Comparison of ENCODE assay signal across 11 cellular contexts in the genomic region with DNA sequence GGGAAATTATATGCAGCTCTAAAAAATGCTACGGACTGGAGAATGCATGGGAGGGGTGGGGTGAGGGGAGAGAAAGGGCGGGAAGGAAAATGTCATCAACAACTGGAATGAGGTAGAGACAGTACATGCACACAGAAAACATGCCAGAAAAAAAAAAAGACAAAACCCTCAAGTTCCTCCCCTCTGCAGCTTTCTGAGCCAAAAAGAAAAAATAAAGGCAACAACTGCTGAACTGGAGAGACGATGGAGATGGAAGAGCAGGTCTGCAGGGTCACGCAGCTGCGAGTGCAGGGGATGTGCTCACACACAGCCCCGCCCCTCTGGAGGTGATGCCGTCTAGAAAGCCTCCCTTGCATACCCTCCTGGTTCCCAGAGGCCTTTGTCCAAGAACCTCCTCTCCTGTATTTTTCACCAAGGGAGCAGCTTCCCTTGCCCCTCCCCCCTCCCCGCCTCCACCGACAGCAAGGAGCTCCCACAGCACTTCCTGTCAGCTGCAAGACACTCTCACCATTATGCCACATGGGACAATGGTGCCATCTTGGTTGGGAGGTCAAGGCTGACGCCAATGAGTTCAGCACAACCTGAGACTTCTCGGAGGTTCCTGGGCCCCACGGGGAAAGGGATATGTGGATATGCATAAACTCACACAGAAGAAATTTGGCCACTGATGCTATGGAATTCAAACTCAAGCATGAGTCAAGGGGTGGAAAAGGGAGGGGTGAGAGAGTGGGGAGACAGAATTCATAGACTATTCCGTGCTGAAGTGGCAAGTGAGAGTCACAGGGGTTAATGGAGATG.
DNase-seq lines count a peak whose midpoint lies in the region; ATAC-seq, FAIRE-seq and TF ChIP-seq lines count a peak whose summit lies in the region.
"Had no signal": no experiment of that assay in that cellular context is flagged by ENCODE, and none has a peak within 500 bp of the region (broad histone marks: within the 10 kb centered on the region; RNA-seq: fewer than 3 reads in every experiment).

No MANE protein-coding gene starts in this region.

- peak overlapping the region; percentile 58 for H3K4me2 ChIP-seq in GM23248 (ENCODE audit: unreplicated experiment)
- peak overlapping the region; percentile 59 for H3K4me2 ChIP-seq in astrocyte (ENCODE audit: low read length)
- peak overlapping the region; percentile 44 for H3K4me2 ChIP-seq in skeletal muscle satellite cell (ENCODE audit: low read length)

- H3K27ac ChIP-seq in GM23248 = peak overlapping the region; percentile 98
- peak overlapping the region; percentile 4 for H3K27ac ChIP-seq in astrocyte (ENCODE audit: low read depth, low read length)
- no peak overlapping the region for H3K27ac ChIP-seq in lower lobe of right lung
- H3K27ac ChIP-seq: colonic mucosa had no signal

- in situ Hi-C loops in GM23248 (cut with MboI) = no loop called here

- H4K20me1 ChIP-seq in GM23248 (ENCODE audit: insufficient read depth) (no peaks in the 10 kb centered on the region), astrocyte (ENCODE audit: insufficient read depth, low read length) (no peaks in the 10 kb centered on the region)

- H3K36me3 Mint-ChIP-seq in astrocyte (ENCODE audit: low read depth, unreplicated experiment) = no peaks in the 10 kb centered on the region
- no peaks in the 10 kb centered on the region for H3K36me3 Mint-ChIP-seq in stimulated activated effector memory CD8-positive, alpha-beta T cell treated with anti-CD3 and anti-CD28 coated beads, Interleukin-12 subunit alpha, Interleukin-12 subunit beta, amount 100 ng/mL, for 72 hours

- peaks cover 5% of the 10 kb centered on the region for H3K9me3 Mint-ChIP-seq in astrocyte (ENCODE audit: unreplicated experiment)
- no peaks in the 10 kb centered on the region for H3K9me3 Mint-ChIP-seq in stimulated activated effector memory CD8-positive, alpha-beta T cell treated with anti-CD3 and anti-CD28 coated beads, Interleukin-12 subunit alpha, Interleukin-12 subunit beta, amount 100 ng/mL, for 72 hours

- no peak for TF ChIP-seq CTCF in astrocyte (IDR thresholded peaks at IDR 0.05; ENCODE audit: insufficient read depth, low read depth, low read length)
- TF ChIP-seq CTCF in lower lobe of right lung (IDR thresholded peaks at IDR 0.05) = no peak

- no peaks in the 10 kb centered on the region for H3K79me2 ChIP-seq in GM23248 (ENCODE audit: insufficient read depth)
- no peaks in the 10 kb centered on the region for H3K79me2 ChIP-seq in astrocyte (ENCODE audit: insufficient read depth, low read length)

- no peaks in the 10 kb centered on the region for H3K9me3 ChIP-seq in GM23248 (ENCODE audit: low read depth)
- no peaks in the 10 kb centered on the region for H3K9me3 ChIP-seq in astrocyte (ENCODE audit: insufficient read depth, low read depth, low read length)
- H3K9me3 ChIP-seq in skeletal muscle satellite cell (replicated peaks; ENCODE audit: low read length) = no peaks in the 10 kb centered on the region
- H3K9me3 ChIP-seq in lower lobe of right lung = no peaks in the 10 kb centered on the region
- H3K9me3 ChIP-seq: colonic mucosa had no signal

- 22 to 32% methylated on average over 11 to 13 of the region's 13 CpGs for WGBS in GM23248 (ENCODE audit: low coverage in 1 of 2, low lambda C conversion rate in 2 of 2, missing lambda C conversion rate in 2 of 2), 2 experiments

- H3K9ac ChIP-seq in GM23248 = peak overlapping the region; percentile 68
- no peak overlapping the region for H3K9ac ChIP-seq in astrocyte (ENCODE audit: low read length)
- peak overlapping the region; percentile 23 for H3K9ac ChIP-seq in skeletal muscle satellite cell (ENCODE audit: low read depth, low read length)

- H3K4me3 Mint-ChIP-seq in astrocyte (ENCODE audit: unreplicated experiment) = peak overlapping the region; percentile 50
- H3K4me3 Mint-ChIP-seq in stimulated activated effector memory CD8-positive, alpha-beta T cell treated with anti-CD3 and anti-CD28 coated beads, Interleukin-12 subunit alpha, Interleukin-12 subunit beta, amount 100 ng/mL, for 72 hours = no peak overlapping the region
- H3K4me3 Mint-ChIP-seq: activated CD4-positive, alpha-beta T cell treated with anti-CD3 and anti-CD28 coated beads, Interleukin-2, amount 10 ng/mL, durations not matched to agents 7 days and 5 days had no signal

- H3K36me3 ChIP-seq in GM23248 (ENCODE audit: low read depth) (no peaks in the 10 kb centered on the region), astrocyte (ENCODE audit: insufficient read depth, low read length) (no peaks in the 10 kb centered on the region), skeletal muscle satellite cell (ENCODE audit: insufficient read depth, low read length) (no peaks in the 10 kb centered on the region), lower lobe of right lung (no peaks in the 10 kb centered on the region)
- H3K36me3 ChIP-seq: colonic mucosa had no signal

- peak overlapping the region; percentile 36 for H2AFZ ChIP-seq in GM23248
- H2AFZ ChIP-seq in astrocyte (ENCODE audit: low read depth, low read length) = peak overlapping the region; percentile 8

- no peak for FAIRE-seq in astrocyte (lab: Jason Lieb, UNC)

- H3K4me3 ChIP-seq in GM23248 (peak overlapping the region; percentile 14; the same call in 1 of the 2 replicates), astrocyte (ENCODE audit: insufficient read depth, low read depth, low read length) (no peak overlapping the region), skeletal muscle satellite cell (ENCODE audit: low read length) (no peak overlapping the region), lower lobe of right lung (no peak overlapping the region)
- H3K4me3 ChIP-seq: colonic mucosa had no signal

- H3K4me1 Mint-ChIP-seq in astrocyte (ENCODE audit: low read depth, unreplicated experiment) = peaks cover 19% of the 10 kb centered on the region
- H3K4me1 Mint-ChIP-seq in stimulated activated effector memory CD8-positive, alpha-beta T cell treated with anti-CD3 and anti-CD28 coated beads, Interleukin-12 subunit alpha, Interleukin-12 subunit beta, amount 100 ng/mL, for 72 hours = no peaks in the 10 kb centered on the region

- peak; percentile 81 for ATAC-seq in left ventricle myocardium superior
- no peak for ATAC-seq in lower lobe of right lung
- ATAC-seq in stimulated activated effector memory CD8-positive, alpha-beta T cell treated with anti-CD3 and anti-CD28 coated beads, Interleukin-12 subunit alpha, Interleukin-12 subunit beta, amount 100 ng/mL, for 72 hours = no peak
- ATAC-seq: right cardiac atrium had no signal

- H3K27me3 ChIP-seq in GM23248 (replicated peaks; ENCODE audit: insufficient read depth) (no peaks in the 10 kb centered on the region), astrocyte (ENCODE audit: insufficient read depth, low read length) (no peaks in the 10 kb centered on the region), skeletal muscle satellite cell (ENCODE audit: control insufficient read depth, insufficient read depth, low read length) (no peaks in the 10 kb centered on the region), lower lobe of right lung (ENCODE audit: low read depth) (no peaks in the 10 kb centered on the region)
- H3K27me3 ChIP-seq: colonic mucosa had no signal

- H3K4me1 ChIP-seq in GM23248 (ENCODE audit: insufficient read depth) (peaks cover 45% of the 10 kb centered on the region), astrocyte (ENCODE audit: insufficient read depth, low read length) (peaks cover 9% of the 10 kb centered on the region), skeletal muscle satellite cell (ENCODE audit: control insufficient read depth, insufficient read depth, low read length) (peaks cover 33% of the 10 kb centered on the region), lower lobe of right lung (no peaks in the 10 kb centered on the region)
- H3K4me1 ChIP-seq: colonic mucosa had no signal

- no peaks in the 10 kb centered on the region for H3K9me2 ChIP-seq in GM23248 (ENCODE audit: insufficient read depth)

- H3F3A ChIP-seq in GM23248 (ENCODE audit: insufficient read depth) = peaks cover 32% of the 10 kb centered on the region

- peak; percentile 95 for DNase-seq in GM23248
- DNase-seq in astrocyte (ENCODE audit: low read depth) = peak; percentile 75
- DNase-seq in left ventricle myocardium superior = no peak
- DNase-seq in lower lobe of right lung = no peak
- no peak for DNase-seq in stimulated activated effector memory CD8-positive, alpha-beta T cell treated with anti-CD3 and anti-CD28 coated beads, Interleukin-12 subunit alpha, Interleukin-12 subunit beta, amount 100 ng/mL, for 72 hours (ENCODE audit: low spot score in 2 of 2)
- no peak for DNase-seq in NCI-H2029 (lab: John Stamatoyannopoulos, UW)
- DNase-seq: activated CD4-positive, alpha-beta T cell treated with anti-CD3 and anti-CD28 coated beads, Interleukin-2, amount 10 ng/mL, durations not matched to agents 7 days and 5 days; colonic mucosa; NCI-H82 had no signal

- peak overlapping the region; percentile 93 for H3K27ac Mint-ChIP-seq in astrocyte (ENCODE audit: unreplicated experiment)
- H3K27ac Mint-ChIP-seq in stimulated activated effector memory CD8-positive, alpha-beta T cell treated with anti-CD3 and anti-CD28 coated beads, Interleukin-12 subunit alpha, Interleukin-12 subunit beta, amount 100 ng/mL, for 72 hours = no peak overlapping the region
- H3K27ac Mint-ChIP-seq: activated CD4-positive, alpha-beta T cell treated with anti-CD3 and anti-CD28 coated beads, Interleukin-2, amount 10 ng/mL, durations not matched to agents 7 days and 5 days had no signal

- intact Hi-C loops in left ventricle myocardium superior (cut with micrococcal nuclease) (no loop called here), lower lobe of right lung (cut with DNase I) (no loop called here)

- H3K27me3 Mint-ChIP-seq in astrocyte (ENCODE audit: low read depth, unreplicated experiment) = peaks cover 3% of the 10 kb centered on the region
- H3K27me3 Mint-ChIP-seq: activated CD4-positive, alpha-beta T cell treated with anti-CD3 and anti-CD28 coated beads, Interleukin-2, amount 10 ng/mL, durations not matched to agents 7 days and 5 days had no signal

Comparison
In these comparisons a context has a peak if more than half of its experiments do, and no peak if none do; other contexts are left out.
1. DNase-seq: peak in GM23248 (single experiment) and astrocyte (single experiment); none in left ventricle myocardium superior (single experiment), lower lobe of right lung (single experiment), stimulated activated effector memory CD8-positive, alpha-beta T cell treated with anti-CD3 and anti-CD28 coated beads, Interleukin-12 subunit alpha, Interleukin-12 subunit beta, amount 100 ng/mL, for 72 hours (0 of 2) and NCI-H2029 (single experiment).
2. Peak in every context shown above with its lines, with median percentiles within 50 percentile points of each other: H3K4me2 ChIP-seq.